In the genomic region with DNA sequence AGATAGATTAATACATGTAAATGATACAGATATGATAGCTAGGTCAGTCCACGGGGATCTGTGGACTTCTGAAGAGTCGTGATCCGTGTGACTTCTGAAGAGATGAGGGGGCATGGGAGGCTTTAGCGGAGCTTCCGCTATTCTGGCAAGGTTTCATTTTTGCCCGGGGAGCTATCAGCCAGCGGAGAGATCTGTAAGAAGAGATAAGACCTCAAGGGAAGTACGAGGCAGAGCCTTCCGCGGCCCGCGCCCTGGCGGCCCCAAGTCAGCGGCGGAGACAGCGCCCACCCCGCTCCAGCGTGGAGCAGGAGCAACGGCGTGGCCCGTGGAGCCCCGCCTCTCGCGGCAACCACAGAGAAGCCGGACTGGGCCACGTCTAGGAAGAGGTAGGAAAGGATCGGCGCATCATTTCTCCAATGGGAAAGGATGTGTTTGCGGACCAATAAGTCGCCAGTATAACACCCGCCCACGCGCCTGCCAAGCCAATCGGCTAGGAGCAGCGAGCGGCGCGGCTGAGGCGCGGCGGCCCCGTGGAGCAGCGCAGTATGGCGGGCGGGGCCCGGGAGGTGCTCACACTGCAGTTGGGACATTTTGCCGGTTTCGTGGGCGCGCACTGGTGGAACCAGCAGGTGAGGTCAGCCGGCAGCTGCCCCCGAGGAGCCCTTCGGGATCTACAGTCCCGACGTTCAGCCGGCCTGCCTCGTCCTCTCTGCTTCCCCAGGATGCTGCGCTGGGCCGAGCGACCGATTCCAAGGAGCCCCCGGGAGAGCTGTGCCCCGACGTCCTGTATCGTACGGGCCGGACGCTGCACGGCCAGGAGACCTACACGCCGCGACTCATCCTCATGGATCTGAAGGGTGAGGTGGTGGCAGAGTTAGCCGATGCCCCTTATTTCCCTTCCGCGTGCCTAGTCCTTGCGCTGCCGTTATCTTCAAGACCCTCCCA, we compare ENCODE assay signal across 8 cellular contexts. TPM values are rescaled to one million over a fixed set of nuclear protein-coding genes. Genes with fewer than 3 reads are reported as not detected.
DNase-seq lines count a peak whose midpoint lies in the region; ATAC-seq and TF ChIP-seq lines count a peak whose summit lies in the region.
"Not testable (repeated sequence)": the region's sequence is repeated elsewhere in the genome, so short reads cannot be mapped to it uniquely, and the experiment has no call there.

No MANE protein-coding gene starts in this region.

- ATAC-seq in GM21737 (IDR thresholded peaks at IDR 0.05; ENCODE audit: unreplicated experiment): peak; percentile 80

- WGBS in esophagus squamous epithelium, 2 donors: 0% methylated on average over 9 to 27 of the region's 77 CpGs

- TF ChIP-seq CTCF in esophagus squamous epithelium (IDR thresholded peaks at IDR 0.05): peak in 1 of 6 experiments; percentile 6

- H3K9me3 ChIP-seq in esophagus squamous epithelium: not testable (repeated sequence)

- peak; percentile 93 for DNase-seq in DMS79 (lab: John Stamatoyannopoulos, UW)
- DNase-seq in KG1 (lab: John Stamatoyannopoulos, UW): peak; percentile 93
- peak; percentile 97 to 98 for DNase-seq in activated T-cell treated with anti-CD3 and anti-CD28 coated beads, Interleukin-2, amount 50 U/mL, for 48 hours
- DNase-seq in esophagus squamous epithelium (lab: John Stamatoyannopoulos, UW): peak; percentile 81
- DNase-seq in myocyte (ENCODE audit: low read depth): peak; percentile 98
- peak; percentile 90 to 93 for DNase-seq in stimulated activated CD8-positive, alpha-beta memory T cell treated with anti-CD3 and anti-CD28 coated beads, Interleukin-7, amount 100 ng/mL, for 4 hours (ENCODE audit: low read depth in 2 of 2)

- peak in 3 of 4 donors; percentile 11 to 52 (median 35) for TF ChIP-seq POLR2A in esophagus squamous epithelium (IDR thresholded peaks at IDR 0.05)

- H3K27ac ChIP-seq in esophagus squamous epithelium: peak overlapping the region; percentile 70 to 87 (median 78)

- H3K27me3 ChIP-seq in esophagus squamous epithelium: not testable (repeated sequence)

- H3K4me3 ChIP-seq in esophagus squamous epithelium: peak overlapping the region; percentile 55 to 81 (median 64)

- intact Hi-C loops in esophagus squamous epithelium (cut with DNase I): not testable (repeated sequence)

- peaks cover 0 to 23% (median 0%) of the 10 kb centered on the region in 3 donors for H3K36me3 ChIP-seq in esophagus squamous epithelium

- not testable (repeated sequence) for H3K4me1 ChIP-seq in esophagus squamous epithelium

TF ChIP-seq in PFSK-1, 5 proteins besides CTCF, POLR2A, EP300 and RAD21:
- peak; percentile 65; the same call in 1 of the 2 replicates for TF ChIP-seq POLR2AphosphoS5 (IDR thresholded peaks at IDR 0.05; ENCODE audit: low read depth, low read length)
- peak; percentile 82; the same call in 1 of the 2 replicates for TF ChIP-seq SIN3A (IDR thresholded peaks at IDR 0.05; ENCODE audit: borderline replicate concordance, insufficient read depth, low read length)
TF ChIP-seq in PFSK-1: peak in this region for 2; not testable (repeated sequence) for 3.

RNA-seq across cellular contexts. Expression of gene DAP3, which starts 56.7 kb away (rescaled TPM):
- 303 TPM for polyA plus RNA-seq in PFSK-1 (2012; ENCODE audit: insufficient read length, low read depth)
- total RNA-seq in esophagus squamous epithelium (100 to 1,000 TPM in 1 of 4 donors, 10 to 100 TPM in 3; 59.9 to 144 (median 78.5) TPM), myocyte (80.0 and 122 TPM in 2 replicates)
- polyA plus RNA-seq in myocyte (2012): 87.9 TPM

RNA-seq across cellular contexts. Expression of gene YY1AP1, which starts 57.0 kb away (rescaled TPM):
- polyA plus RNA-seq in PFSK-1 (2012; ENCODE audit: insufficient read length, low read depth): 42.0 TPM
- total RNA-seq in esophagus squamous epithelium (10 to 100 TPM; 37.8 to 91.6 (median 63.5) TPM), myocyte (34.5 and 45.7 TPM in 2 replicates)
- polyA plus RNA-seq in myocyte (2012): 34.9 TPM

Comparison
In these comparisons a context has a peak if more than half of its experiments do, and no peak if none do; other contexts are left out.
1. Peak in every context shown above with its lines: DNase-seq, ATAC-seq, H3K4me3 ChIP-seq and H3K27ac ChIP-seq.